Comparison of ENCODE assay signal across 11 cellular contexts in the genomic region with DNA sequence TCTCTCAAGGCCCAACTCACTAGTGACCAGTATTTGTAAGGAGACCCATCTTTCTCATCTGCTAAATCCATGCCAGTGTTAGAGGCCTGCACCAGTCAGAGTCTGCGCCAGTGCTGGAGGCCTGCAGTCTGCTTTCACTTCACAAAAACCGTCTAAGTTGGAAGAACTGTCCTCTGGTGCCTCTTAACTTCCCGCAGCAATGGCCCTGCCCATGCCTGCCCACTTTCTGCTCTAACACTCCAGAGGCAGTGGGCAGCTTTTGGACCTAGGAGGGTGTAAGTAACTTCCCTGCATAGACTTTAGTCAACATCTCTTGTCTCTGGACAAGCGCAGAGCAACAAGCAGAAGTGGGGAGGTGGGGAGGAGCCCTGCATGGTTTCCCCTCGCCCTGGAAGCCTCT.
DNase-seq lines count a peak whose midpoint lies in the region; ATAC-seq and TF ChIP-seq lines count a peak whose summit lies in the region.
"Had no signal": no experiment of that assay in that cellular context is flagged by ENCODE, and none has a peak within 500 bp of the region (broad histone marks: within the 10 kb centered on the region; RNA-seq: fewer than 3 reads in every experiment).

No MANE protein-coding gene starts in this region.

- TF ChIP-seq CTCF in SK-N-SH (IDR thresholded peaks at IDR 0.05), result no peak

- peaks cover 6% of the 10 kb centered on the region for H3K36me3 ChIP-seq in thymus (ENCODE audit: control insufficient read depth, insufficient read depth)
- no peaks in the 10 kb centered on the region for H3K36me3 ChIP-seq in SK-N-SH (replicated peaks in 1 of 2; ENCODE audit: control insufficient read depth in 1 of 2, insufficient read depth in 2 of 2, low read length in 1 of 2)

- CTCF ChIA-PET in activated CD4-positive, alpha-beta T cell treated with anti-CD3 and anti-CD28 coated beads, Interleukin-2, amount 10 ng/mL, durations not matched to agents 7 days and 5 days (lab: Charles Lee), result interaction anchor here (1.0 to 1.8 kb wide), 4 partner anchors 9 to 294 kb away, joined by 3 to 6 read pairs (median 6); no protein-coding TSS in a partner anchor
- CTCF ChIA-PET in activated CD4-positive, alpha-beta memory T cell treated with anti-CD3 and anti-CD28 coated beads for 36 hours (lab: Charles Lee), result interaction anchor here (1.2 to 2.3 kb wide), 6 partner anchors 45 to 217 kb away, joined by 4 to 16 read pairs (median 6); no protein-coding TSS in a partner anchor
- CTCF ChIA-PET in SK-N-SH (lab: Yijun Ruan, JAX), result no interaction called here

- no peaks in the 10 kb centered on the region for H4K20me1 ChIP-seq in SK-N-SH (ENCODE audit: insufficient read depth)

- H3K4me1 ChIP-seq in thymus (ENCODE audit: control insufficient read depth, insufficient read depth, low read length) (peaks cover 9% of the 10 kb centered on the region), SK-N-SH (ENCODE audit: control insufficient read depth in 1 of 2, insufficient read depth in 2 of 2, low read depth in 1 of 2, low read length in 1 of 2) (peaks cover 0 to 5% of the 10 kb centered on the region in 2 experiments; a peak in 2 of 4 replicates)

- H3K4me2 ChIP-seq in SK-N-SH, result no peak overlapping the region

- peaks cover 20% of the 10 kb centered on the region for H3K9me3 Mint-ChIP-seq in activated CD4-positive, alpha-beta T cell treated with anti-CD3 and anti-CD28 coated beads, Interleukin-2, amount 10 ng/mL, durations not matched to agents 7 days and 5 days
- H3K9me3 Mint-ChIP-seq in activated CD4-positive, alpha-beta memory T cell treated with anti-CD3 and anti-CD28 coated beads for 36 hours, result no peaks in the 10 kb centered on the region

- ATAC-seq in left lobe of liver, result peak; percentile 3
- no peak for ATAC-seq in GM21360 (IDR thresholded peaks at IDR 0.05; ENCODE audit: unreplicated experiment)
- ATAC-seq: foreskin keratinocyte had no signal

- H3K27ac ChIP-seq in thymus (ENCODE audit: low read depth) (peak overlapping the region; percentile 75), SK-N-SH (ENCODE audit: low read depth in 2 of 2, low read length in 1 of 2) (no peak overlapping the region)
- H3K27ac ChIP-seq: foreskin keratinocyte, PC-9 had no signal

- H3K79me2 ChIP-seq in SK-N-SH (ENCODE audit: insufficient read depth), result no peaks in the 10 kb centered on the region

- H3K4me3 ChIP-seq in thymus (ENCODE audit: low read length), result no peak overlapping the region
- no peak overlapping the region for H3K4me3 ChIP-seq in SK-N-SH (ENCODE audit: low read depth in 2 of 2, low read length in 1 of 2)
- H3K4me3 ChIP-seq: PC-9 had no signal

- H3F3A ChIP-seq in SK-N-SH (replicated peaks; ENCODE audit: insufficient read depth), result no peaks in the 10 kb centered on the region

- POLR2A ChIA-PET in activated CD4-positive, alpha-beta T cell treated with anti-CD3 and anti-CD28 coated beads, Interleukin-2, amount 10 ng/mL, durations not matched to agents 7 days and 5 days (lab: Charles Lee), result interaction anchor here (1.0 kb wide), 1 partner anchor 10 kb away, joined by 3 read pairs; no protein-coding TSS in a partner anchor
- POLR2A ChIA-PET in activated CD4-positive, alpha-beta memory T cell treated with anti-CD3 and anti-CD28 coated beads for 36 hours (lab: Charles Lee), result interaction anchor here (0.9 to 3.9 kb wide), 10 partner anchors 15 to 215 kb away, joined by 3 to 71 read pairs (median 6); partner anchors contain the start of gene NFIL3
- POLR2A ChIA-PET in SK-N-SH (lab: Yijun Ruan, JAX), result no interaction called here

- H3K9me3 ChIP-seq in thymus (ENCODE audit: control insufficient read depth) (no peaks in the 10 kb centered on the region), SK-N-SH (no peaks in the 10 kb centered on the region)

- no peaks in the 10 kb centered on the region for H3K27me3 Mint-ChIP-seq in activated CD4-positive, alpha-beta T cell treated with anti-CD3 and anti-CD28 coated beads, Interleukin-2, amount 10 ng/mL, durations not matched to agents 7 days and 5 days
- no peaks in the 10 kb centered on the region for H3K27me3 Mint-ChIP-seq in activated CD4-positive, alpha-beta memory T cell treated with anti-CD3 and anti-CD28 coated beads for 36 hours

- no peak for TF ChIP-seq EP300 in SK-N-SH (IDR thresholded peaks at IDR 0.05; ENCODE audit: borderline replicate concordance in 1 of 2, low read depth in 1 of 2, low read length in 1 of 2)

- peak overlapping the region; percentile 87 for H3K27ac Mint-ChIP-seq in activated CD4-positive, alpha-beta T cell treated with anti-CD3 and anti-CD28 coated beads, Interleukin-2, amount 10 ng/mL, durations not matched to agents 7 days and 5 days
- peak overlapping the region; percentile 97 for H3K27ac Mint-ChIP-seq in activated CD4-positive, alpha-beta memory T cell treated with anti-CD3 and anti-CD28 coated beads for 36 hours

- 95% methylated on average over 5 of the region's 5 CpGs for WGBS in thymus
- WGBS in SK-N-SH (ENCODE audit: low lambda C conversion rate), result 100% methylated on average over 5 of the region's 5 CpGs

- no peak overlapping the region for H3K9ac ChIP-seq in SK-N-SH

- H3K36me3 Mint-ChIP-seq in activated CD4-positive, alpha-beta T cell treated with anti-CD3 and anti-CD28 coated beads, Interleukin-2, amount 10 ng/mL, durations not matched to agents 7 days and 5 days (ENCODE audit: low read depth), result peaks cover 48% of the 10 kb centered on the region
- peaks cover 16% of the 10 kb centered on the region for H3K36me3 Mint-ChIP-seq in activated CD4-positive, alpha-beta memory T cell treated with anti-CD3 and anti-CD28 coated beads for 36 hours

- H3K27me3 ChIP-seq in thymus (ENCODE audit: control insufficient read depth, insufficient read depth), result no peaks in the 10 kb centered on the region
- H3K27me3 ChIP-seq in SK-N-SH (ENCODE audit: insufficient read depth), result no peaks in the 10 kb centered on the region
- H3K27me3 ChIP-seq: foreskin keratinocyte had no signal

- DNase-seq in activated CD4-positive, alpha-beta T cell treated with anti-CD3 and anti-CD28 coated beads, Interleukin-2, amount 10 ng/mL, durations not matched to agents 7 days and 5 days, result no peak
- DNase-seq in activated CD4-positive, alpha-beta T cell treated with anti-CD3 and anti-CD28 coated beads for 1 hour, result no peak
- no peak for DNase-seq in activated CD4-positive, alpha-beta memory T cell treated with anti-CD3 and anti-CD28 coated beads for 36 hours
- DNase-seq in left lobe of liver (ENCODE audit: low spot score) (no peak), SK-N-SH (no peak), HUDEP-2 (lab: John Stamatoyannopoulos, UW; ENCODE audit: unreplicated experiment in 76 of 76) (no peak)
- DNase-seq: foreskin keratinocyte, NCI-H1092 treated with DMSO at 0.1 percent for 48 hours, PC-9 had no signal

- TF ChIP-seq RAD21 in SK-N-SH (IDR thresholded peaks at IDR 0.05; ENCODE audit: low read length), result no peak

- H3K4me1 Mint-ChIP-seq in activated CD4-positive, alpha-beta T cell treated with anti-CD3 and anti-CD28 coated beads, Interleukin-2, amount 10 ng/mL, durations not matched to agents 7 days and 5 days, result peaks cover 49% of the 10 kb centered on the region
- H3K4me1 Mint-ChIP-seq in activated CD4-positive, alpha-beta memory T cell treated with anti-CD3 and anti-CD28 coated beads for 36 hours (ENCODE audit: low read depth), result peaks cover 79% of the 10 kb centered on the region

- no peak overlapping the region for H3K4me3 Mint-ChIP-seq in activated CD4-positive, alpha-beta T cell treated with anti-CD3 and anti-CD28 coated beads, Interleukin-2, amount 10 ng/mL, durations not matched to agents 7 days and 5 days
- H3K4me3 Mint-ChIP-seq in activated CD4-positive, alpha-beta memory T cell treated with anti-CD3 and anti-CD28 coated beads for 36 hours, result no peak overlapping the region

- H2AFZ ChIP-seq in SK-N-SH (ENCODE audit: low read depth), result no peak overlapping the region
- H2AFZ ChIP-seq: PC-9 had no signal

- intact Hi-C loops in activated CD4-positive, alpha-beta memory T cell treated with anti-CD3 and anti-CD28 coated beads for 36 hours (cut with micrococcal nuclease), result loop anchor here (1.0 to 2.0 kb wide), 11 partner anchors 16 to 210 kb away; no protein-coding TSS in a partner anchor

- H3K9me2 ChIP-seq in SK-N-SH, result no peaks in the 10 kb centered on the region

TF ChIP-seq in SK-N-SH, 30 proteins besides CTCF, POLR2A, EP300 and RAD21:
- no peak for TF ChIP-seq FOXJ3 (CRISPR knock-in tag; IDR thresholded peaks at IDR 0.05)
- TF ChIP-seq SIN3A (IDR thresholded peaks at IDR 0.05; ENCODE audit: borderline replicate concordance, low read depth, low read length), result no peak
- no peak for TF ChIP-seq CHD2 (IDR thresholded peaks at IDR 0.05; ENCODE audit: low read length, partially characterized antibody)
- no peak for TF ChIP-seq MXI1 (IDR thresholded peaks at IDR 0.05; ENCODE audit: low read depth, low read length)
- TF ChIP-seq GATA2 (CRISPR knock-in tag; IDR thresholded peaks at IDR 0.05), result no peak
- TF ChIP-seq NFIC (IDR thresholded peaks at IDR 0.05; ENCODE audit: borderline replicate concordance), result no peak
- no peak for TF ChIP-seq GABPA (IDR thresholded peaks at IDR 0.05; ENCODE audit: low read depth)
- TF ChIP-seq REST (IDR thresholded peaks at IDR 0.05; ENCODE audit: low read depth, low read length), result no peak
